20 cellular contexts compared by ENCODE assay signal in the genomic region with DNA sequence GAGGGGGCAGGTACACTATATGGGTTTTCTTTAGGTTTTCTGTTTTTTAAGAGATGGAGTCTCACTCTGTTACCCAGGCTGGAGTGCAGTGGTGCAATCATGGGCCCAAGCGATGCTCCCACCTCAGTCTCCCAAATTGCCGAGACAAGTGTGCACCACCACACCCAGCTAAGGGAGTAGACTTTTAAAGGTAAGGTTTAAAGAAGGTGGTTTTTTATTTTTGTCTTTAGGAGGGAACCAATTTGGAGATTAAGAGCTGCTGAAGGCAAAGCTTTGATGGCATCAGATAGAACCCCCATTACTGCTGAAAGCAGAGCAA. TPM values are rescaled to one million over a fixed set of nuclear protein-coding genes. Genes with fewer than 3 reads are reported as not detected.
DNase-seq lines count a peak whose midpoint lies in the region; ATAC-seq, FAIRE-seq and TF ChIP-seq lines count a peak whose summit lies in the region.
"Had no signal": no experiment of that assay in that cellular context is flagged by ENCODE, and none has a peak within 500 bp of the region (broad histone marks: within the 10 kb centered on the region; RNA-seq: fewer than 3 reads in every experiment).

No MANE protein-coding gene starts in this region.

- no peak overlapping the region for H2AFZ ChIP-seq in GM12878 (ENCODE audit: control insufficient read depth, low read depth, low read length)

- in situ Hi-C loops in GM12878 (cut with MboI), result no loop called here

- H3K4me1 ChIP-seq in GM12878 (ENCODE audit: control insufficient read depth, insufficient read depth, low read length), result no peaks in the 10 kb centered on the region
- peaks cover 2 to 5% of the 10 kb centered on the region in 2 donors for H3K4me1 ChIP-seq in kidney (ENCODE audit: control insufficient read depth in 1 of 2, insufficient read depth in 1 of 2, low read depth in 1 of 2, low read length in 2 of 2)

- TF ChIP-seq CTCF in RWPE1 (conservative IDR thresholded peaks at IDR 0.05; ENCODE audit: low read depth), result no peak
- no peak for TF ChIP-seq CTCF in GM12878 (IDR thresholded peaks at IDR 0.05 in 2 of 3, conservative IDR thresholded peaks at IDR 0.05 in 1 of 3; ENCODE audit: control insufficient read depth in 2 of 3, extremely low read depth in 1 of 3, insufficient read depth in 1 of 3, low read depth in 3 of 3, low read length in 3 of 3)
- no peak for TF ChIP-seq CTCF in type B pancreatic cell (conservative IDR thresholded peaks at IDR 0.05)
- TF ChIP-seq CTCF in kidney (IDR thresholded peaks at IDR 0.05; ENCODE audit: borderline replicate concordance, extremely low read depth, insufficient read depth), result no peak

- no peaks in the 10 kb centered on the region for H3K9me3 Mint-ChIP-seq in stimulated activated naive CD8-positive, alpha-beta T cell treated with anti-CD3 and anti-CD28 coated beads, Interleukin-15, amount 100 ng/mL, for 72 hours
- no peaks in the 10 kb centered on the region for H3K9me3 Mint-ChIP-seq in type B pancreatic cell
- H3K9me3 Mint-ChIP-seq: CD4-positive, CD25-positive, alpha-beta regulatory T cell had no signal

- H3K27me3 ChIP-seq in GM12878 (replicated peaks in 1 of 2; ENCODE audit: control insufficient read depth in 2 of 2, insufficient read depth in 2 of 2, low read length in 1 of 2), result no peaks in the 10 kb centered on the region

- H3K27ac ChIP-seq in RWPE1, result peak overlapping the region; percentile 35
- no peak overlapping the region for H3K27ac ChIP-seq in GM12878 (ENCODE audit: control insufficient read depth, insufficient read depth)
- no peak overlapping the region for H3K27ac ChIP-seq in kidney (ENCODE audit: low read depth in 2 of 2, low read length in 2 of 2)

- H3K36me3 Mint-ChIP-seq in type B pancreatic cell, result peaks cover 45% of the 10 kb centered on the region

- 100% methylated on average over 2 of the region's 2 CpGs for WGBS in GM12878 (ENCODE audit: insufficient coverage, insufficient replicate concordance, low lambda C conversion rate, missing lambda C conversion rate)

- no peak overlapping the region for H3K4me3 Mint-ChIP-seq in stimulated activated naive CD8-positive, alpha-beta T cell treated with anti-CD3 and anti-CD28 coated beads, Interleukin-15, amount 100 ng/mL, for 72 hours
- no peak overlapping the region for H3K4me3 Mint-ChIP-seq in type B pancreatic cell
- H3K4me3 Mint-ChIP-seq: CD4-positive, CD25-positive, alpha-beta regulatory T cell had no signal

- intact Hi-C loops in GM12878 (cut with micrococcal nuclease; ENCODE audit: unreplicated experiment) (no loop called here), kidney (cut with DNase I) (no loop called here)

- H3K79me2 ChIP-seq in GM12878 (ENCODE audit: control insufficient read depth, insufficient read depth, low read length), result peaks cover 3% of the 10 kb centered on the region

- BruUV-seq in GM12878 (replicated peaks; lab: Mats Ljungman, UMichigan), result no TSS peak

- TF ChIP-seq POLR2A in GM12878 (IDR thresholded peaks at IDR 0.05; ENCODE audit: low read depth, low read length), result no peak

- H3K36me3 ChIP-seq in GM12878 (ENCODE audit: control insufficient read depth in 2 of 2, insufficient read depth in 2 of 2, low read length in 1 of 2) (peaks cover 0 to 22% of the 10 kb centered on the region in 2 experiments; a peak in 3 of 4 replicates), kidney (ENCODE audit: control insufficient read depth in 1 of 2, insufficient read depth in 2 of 2, low read length in 2 of 2) (peaks cover 23 to 45% of the 10 kb centered on the region in 2 donors)

- H3K27me3 Mint-ChIP-seq in stimulated activated naive CD8-positive, alpha-beta T cell treated with anti-CD3 and anti-CD28 coated beads, Interleukin-15, amount 100 ng/mL, for 72 hours, result no peaks in the 10 kb centered on the region
- H3K27me3 Mint-ChIP-seq in type B pancreatic cell, result no peaks in the 10 kb centered on the region
- H3K27me3 Mint-ChIP-seq: CD4-positive, CD25-positive, alpha-beta regulatory T cell had no signal

- no peak overlapping the region for H3K4me2 ChIP-seq in GM12878 (ENCODE audit: control insufficient read depth, insufficient read depth)

- TF ChIP-seq EP300 in GM12878 (IDR thresholded peaks at IDR 0.05; ENCODE audit: borderline replicate concordance in 1 of 2, control insufficient read depth in 1 of 2, low read depth in 2 of 2, low read length in 2 of 2), result no peak

- peak overlapping the region; percentile 61 to 81 for H3K27ac Mint-ChIP-seq in stimulated activated naive CD8-positive, alpha-beta T cell treated with anti-CD3 and anti-CD28 coated beads, Interleukin-15, amount 100 ng/mL, for 72 hours
- H3K27ac Mint-ChIP-seq in type B pancreatic cell, result peak overlapping the region; percentile 27

- no peak for TF ChIP-seq RAD21 in GM12878 (IDR thresholded peaks at IDR 0.05; ENCODE audit: insufficient read depth, low read depth, low read length)

- peaks cover 20% of the 10 kb centered on the region for H3K4me1 Mint-ChIP-seq in stimulated activated naive CD8-positive, alpha-beta T cell treated with anti-CD3 and anti-CD28 coated beads, Interleukin-15, amount 100 ng/mL, for 72 hours
- H3K4me1 Mint-ChIP-seq in type B pancreatic cell (ENCODE audit: unreplicated experiment), result peaks cover 18% of the 10 kb centered on the region

- FAIRE-seq in GM12878 (lab: Jason Lieb, UNC) (no peak), kidney (lab: Jason Lieb, UNC) (no peak)

- H3K4me3 ChIP-seq in GM12878 (no peak overlapping the region), kidney (ENCODE audit: low read length in 2 of 2) (no peak overlapping the region)

- RAD21 ChIA-PET in GM12878 (lab: Charles Lee; ENCODE audit: unreplicated experiment), result no interaction called here

- CTCF ChIA-PET in RWPE1 (lab: Yijun Ruan, JAX), result interaction anchor here (0.6 kb wide), 1 partner anchor 57 kb away, joined by 3 read pairs; no protein-coding TSS in a partner anchor
- CTCF ChIA-PET in GM12878 (lab: Yijun Ruan, JAX), result interaction anchor here (0.8 to 1.6 kb wide), 2 partner anchors 13 to 61 kb away, joined by 3 read pairs; no protein-coding TSS in a partner anchor

- POLR2A ChIA-PET in RWPE1 (lab: Yijun Ruan, JAX; ENCODE audit: low non-redundant PET), result interaction anchor here (0.6 to 0.9 kb wide), 3 partner anchors 8 to 113 kb away, joined by 3 to 6 read pairs (median 4); no protein-coding TSS in a partner anchor
- POLR2A ChIA-PET in GM12878 (lab: Charles Lee), result interaction anchor here (1.1 to 1.4 kb wide), 2 partner anchors 8 to 9 kb away, joined by 3 to 7 read pairs; a partner anchor contains a TSS

- H4K20me1 ChIP-seq in GM12878 (ENCODE audit: control insufficient read depth, insufficient read depth), result no peaks in the 10 kb centered on the region

- no peak overlapping the region for H3K9ac ChIP-seq in GM12878 (ENCODE audit: control insufficient read depth, insufficient read depth, low read length)
- no peak overlapping the region for H3K9ac ChIP-seq in kidney (ENCODE audit: low read length in 2 of 2)

- no peak for ATAC-seq in stimulated activated naive CD8-positive, alpha-beta T cell treated with anti-CD3 and anti-CD28 coated beads, Interleukin-15, amount 100 ng/mL, for 72 hours
- ATAC-seq in stimulated activated naive CD8-positive, alpha-beta T cell treated with anti-CD3 and anti-CD28 coated beads, Interleukin-15, Interleukin-2, amounts not matched to agents 100 U/mL and 50 U/mL, for 24 hours, result no peak
- ATAC-seq in GM12878, result no peak; the same call in 2 of the 3 replicates

- no peaks in the 10 kb centered on the region for H3K9me3 ChIP-seq in GM12878 (replicated peaks; ENCODE audit: control insufficient read depth, insufficient read depth, low read length)
- H3K9me3 ChIP-seq in kidney (ENCODE audit: control insufficient read depth in 1 of 2, low read length in 2 of 2), result no peaks in the 10 kb centered on the region

- SMC1A ChIA-PET in GM12878 (lab: Charles Lee; ENCODE audit: uncharacterized antibody, unreplicated experiment), result interaction anchor here (1.0 kb wide), 1 partner anchor 17 kb away, joined by 3 read pairs; no protein-coding TSS in a partner anchor

- DNase-seq in stimulated activated naive CD8-positive, alpha-beta T cell treated with anti-CD3 and anti-CD28 coated beads, Interleukin-15, amount 100 ng/mL, for 72 hours, result no peak
- DNase-seq in stimulated activated naive CD8-positive, alpha-beta T cell treated with anti-CD3 and anti-CD28 coated beads, Interleukin-15, Interleukin-2, amounts not matched to agents 100 U/mL and 50 U/mL, for 24 hours, result no peak
- DNase-seq in RWPE1 (ENCODE audit: low spot score), result no peak
- DNase-seq in GM12878 (ENCODE audit: low read depth, low spot score), result no peak
- no peak for DNase-seq in type B pancreatic cell (ENCODE audit: extremely low spot score, unreplicated experiment)
- DNase-seq in NCI-H82 treated with DMSO at 0.1 percent for 48 hours (lab: John Stamatoyannopoulos, UW; ENCODE audit: unreplicated experiment), result no peak
- no peak for DNase-seq in NCI-H146 (lab: John Stamatoyannopoulos, UW)
- no peak for DNase-seq in kidney
- DNase-seq: CD4-positive, CD25-positive, alpha-beta regulatory T cell; DMS53; KBM-7; MV-4-11; NCI-H1417; NCI-H2029; NCI-H2171; NCI-H446; NCI-H69; NK-92 treated with Interleukin-12 subunit alpha and Interleukin-12 subunit beta, amount 100 ng/mL, for 24 hours; OCI-M1; RPMI8226 had no signal

RNA-seq across cellular contexts. Expression of a gene that starts 7.9 kb away (rescaled TPM):
- total RNA-seq in GM12878 (2013; cell fraction: nucleolus; rRNA removed), result 49.5 and 51.0 TPM in 2 replicates
- total RNA-seq in GM12878 (2014; rRNA removed) (57.2 and 62.9 TPM in 2 replicates), GM12878 (2014; rRNA removed; fragmentation: Illumina TruSeq; extraction: Trizol) (75.9 and 79.8 TPM in 2 replicates), GM12878 (2021) (158 and 163 TPM in 2 replicates), type B pancreatic cell (ENCODE audit: low replicate concordance) (203 and 280 TPM in 2 replicates), kidney (131 TPM)
- polyA plus RNA-seq in GM12878 (2011; ENCODE audit: low read depth), result 79.7 TPM
- polyA plus RNA-seq in GM12878 (2011; rRNA removed) (118 and 143 TPM in 2 replicates), GM12878 (2014; fragmentation: Illumina TruSeq; extraction: Trizol) (134 and 158 TPM in 2 replicates), GM12878 (2014; fragmentation: Nextera tagmentation; extraction: Ambion mirVana) (100 to 1,000 TPM; 100 to 191 TPM), GM12878 (2014; rRNA removed) (86.1 and 94.4 TPM in 2 replicates), GM12878 (2016; fragmentation: Nextera tagmentation; extraction: Ambion mirVana) (100 to 1,000 TPM in 1 of 2 experiments, 10 to 100 TPM in 1; 99.7 to 116 TPM), kidney (ENCODE audit: insufficient read depth, low read depth, low replicate concordance) (84.9 TPM)
- 60.9 and 73.4 TPM in 2 replicates for polyA plus RNA-seq in GM12878 (2011; cell fraction: cytosol; rRNA removed)
- 196 and 197 TPM in 2 replicates for polyA plus RNA-seq in GM12878 (2011; cell fraction: nucleus; rRNA removed)
- polyA plus RNA-seq in GM12878 (2012), result 90.4 and 131 TPM in 2 replicates
- polyA minus RNA-seq in GM12878 (2011; rRNA and poly(A)+ RNA removed), result 96.1 and 116 TPM in 2 replicates
- 39.7 and 56.2 TPM in 2 replicates for polyA minus RNA-seq in GM12878 (2011; cell fraction: cytosol; rRNA and poly(A)+ RNA removed)
- 43.4 and 54.9 TPM in 2 replicates for polyA minus RNA-seq in GM12878 (2011; cell fraction: nucleus; rRNA and poly(A)+ RNA removed)

RNA-seq across cellular contexts. Expression of a gene that starts 41.9 kb away (rescaled TPM):
- total RNA-seq in GM12878 (2013; cell fraction: nucleolus; rRNA removed), result 80.7 and 90.8 TPM in 2 replicates
- 4.3 and 4.7 TPM in 2 replicates for total RNA-seq in GM12878 (2014; rRNA removed)
- total RNA-seq in GM12878 (2014; rRNA removed; fragmentation: Illumina TruSeq; extraction: Trizol), result 3.8 and 4.0 TPM in 2 replicates
- total RNA-seq in GM12878 (2021), result 5.6 and 6.6 TPM in 2 replicates
- polyA plus RNA-seq in GM12878 (2011; ENCODE audit: low read depth), result 3.7 TPM
- 5.8 and 6.5 TPM in 2 replicates for polyA plus RNA-seq in GM12878 (2011; rRNA removed)
- polyA plus RNA-seq in GM12878 (2011; cell fraction: cytosol; rRNA removed), result 3.9 and 4.4 TPM in 2 replicates
- 49.6 and 53.1 TPM in 2 replicates for polyA plus RNA-seq in GM12878 (2011; cell fraction: nucleus; rRNA removed)
- 5.4 and 5.5 TPM in 2 replicates for polyA plus RNA-seq in GM12878 (2012)
- polyA plus RNA-seq in GM12878 (2014; fragmentation: Illumina TruSeq; extraction: Trizol), result 3.5 and 4.0 TPM in 2 replicates
- polyA plus RNA-seq in GM12878 (2014; fragmentation: Nextera tagmentation; extraction: Ambion mirVana), result under 1 TPM; 0.56 to 0.77 TPM
- polyA plus RNA-seq in GM12878 (2014; rRNA removed), result 5.4 and 6.0 TPM in 2 replicates
- polyA plus RNA-seq in GM12878 (2016; fragmentation: Nextera tagmentation; extraction: Ambion mirVana), result 1 to 10 TPM; 2.7 to 3.9 TPM
- 11.2 and 18.2 TPM in 2 replicates for polyA minus RNA-seq in GM12878 (2011; rRNA and poly(A)+ RNA removed)
- polyA minus RNA-seq in GM12878 (2011; cell fraction: cytosol; rRNA and poly(A)+ RNA removed), result 1.2 and 3.6 TPM in 2 replicates
- polyA minus RNA-seq in GM12878 (2011; cell fraction: nucleus; rRNA and poly(A)+ RNA removed), result 22.0 and 42.3 TPM in 2 replicates
- total RNA-seq in type B pancreatic cell (ENCODE audit: low replicate concordance), result 12.2 and 23.1 TPM in 2 replicates
- total RNA-seq in kidney, result 16.2 TPM
- 4.8 TPM for polyA plus RNA-seq in kidney (ENCODE audit: insufficient read depth, low read depth, low replicate concordance)
